22 cellular contexts compared by ENCODE assay signal in genomic region chr11:104738918-104739317, GRCh38.
"Had no signal": no experiment of that assay in that cellular context is flagged by ENCODE, and none has a peak within 500 bp of the region (broad histone marks: within the 10 kb centered on the region; RNA-seq: fewer than 3 reads in every experiment).

No MANE protein-coding gene starts in this region.

- H3K4me3 ChIP-seq: SJSA1 had no signal

- H3K4me2 ChIP-seq: KMS-11 had no signal

- H3K36me3 Mint-ChIP-seq: activated naive CD4-positive, alpha-beta T cell treated with anti-CD3 and anti-CD28 coated beads, Interleukin-2, amount 50 U/mL, for 24 hours had no signal

- ATAC-seq: activated T-cell treated with anti-CD3 and anti-CD28 coated beads, Interleukin-2, amount 50 U/mL, for 72 hours; PC-3 had no signal

- H3K27ac ChIP-seq: brain microvascular endothelial cell, KMS-11, SJSA1, WERI-Rb-1 had no signal

- H3K9me3 Mint-ChIP-seq: activated naive CD4-positive, alpha-beta T cell treated with anti-CD3 and anti-CD28 coated beads, Interleukin-2, amount 50 U/mL, for 24 hours; T-helper 1 cell treated with Interleukin-12 subunit alpha and Interleukin-12 subunit beta and Interleukin-4 antibody, amounts not matched to agents 30 μg/mL and 1 μg/mL, for 36 hours had no signal

- H3K4me3 Mint-ChIP-seq: activated CD4-positive, alpha-beta T cell treated with anti-CD3 and anti-CD28 coated beads, Interleukin-2, amount 10 ng/mL, durations not matched to agents 24 days and 14 days; activated naive CD4-positive, alpha-beta T cell treated with anti-CD3 and anti-CD28 coated beads, Interleukin-2, amount 50 U/mL, for 24 hours; activated T-cell treated with anti-CD3 and anti-CD28 coated beads, Interleukin-2, amount 50 U/mL, for 72 hours; T-helper 1 cell treated with Interleukin-12 subunit alpha and Interleukin-12 subunit beta and Interleukin-4 antibody, amounts not matched to agents 30 μg/mL and 1 μg/mL, for 36 hours had no signal

- H3K4me1 ChIP-seq: SJSA1 had no signal

- DNase-seq: activated CD4-positive, alpha-beta T cell treated with anti-CD3 and anti-CD28 coated beads, Interleukin-2, amount 10 ng/mL, durations not matched to agents 24 days and 14 days; activated CD4-positive, alpha-beta T cell treated with anti-CD3 and anti-CD28 coated beads, Interleukin-2, amount 50 U/mL, for 48 hours; activated CD4-positive, CD25-positive, alpha-beta regulatory T cell treated with anti-CD3 and anti-CD28 coated beads, Interleukin-2, amount 50 U/mL, for 72 hours; activated CD8-positive, alpha-beta memory T cell treated with anti-CD3 and anti-CD28 coated beads, Interleukin-2, amount 50 U/mL, for 4 hours; activated naive CD4-positive, alpha-beta T cell; activated T-cell treated with anti-CD3 and anti-CD28 coated beads, Interleukin-2, amount 50 U/mL, for 72 hours; amygdala; brain microvascular endothelial cell; cerebellar nuclear complex; MM.1S; NCI-H1105; NCI-H1436; NCI-H1694 treated with DMSO at 0.1 percent for 48 hours; NCI-H2029 treated with DMSO at 0.1 percent for 48 hours; NCI-H446; PC-3; SHP77; WERI-Rb-1 had no signal

- H3K27ac Mint-ChIP-seq: activated CD4-positive, alpha-beta T cell treated with anti-CD3 and anti-CD28 coated beads, Interleukin-2, amount 10 ng/mL, durations not matched to agents 24 days and 14 days; activated naive CD4-positive, alpha-beta T cell treated with anti-CD3 and anti-CD28 coated beads, Interleukin-2, amount 50 U/mL, for 24 hours; activated T-cell treated with anti-CD3 and anti-CD28 coated beads, Interleukin-2, amount 50 U/mL, for 72 hours; T-helper 1 cell treated with Interleukin-12 subunit alpha and Interleukin-12 subunit beta and Interleukin-4 antibody, amounts not matched to agents 30 μg/mL and 1 μg/mL, for 36 hours had no signal

- H3K36me3 ChIP-seq: brain microvascular endothelial cell, SJSA1, WERI-Rb-1 had no signal

- H3K27me3 ChIP-seq: brain microvascular endothelial cell, SJSA1 had no signal

- H3K27me3 Mint-ChIP-seq: activated CD4-positive, alpha-beta T cell treated with anti-CD3 and anti-CD28 coated beads, Interleukin-2, amount 10 ng/mL, durations not matched to agents 24 days and 14 days; activated naive CD4-positive, alpha-beta T cell treated with anti-CD3 and anti-CD28 coated beads, Interleukin-2, amount 50 U/mL, for 24 hours had no signal
